In the genomic region with DNA sequence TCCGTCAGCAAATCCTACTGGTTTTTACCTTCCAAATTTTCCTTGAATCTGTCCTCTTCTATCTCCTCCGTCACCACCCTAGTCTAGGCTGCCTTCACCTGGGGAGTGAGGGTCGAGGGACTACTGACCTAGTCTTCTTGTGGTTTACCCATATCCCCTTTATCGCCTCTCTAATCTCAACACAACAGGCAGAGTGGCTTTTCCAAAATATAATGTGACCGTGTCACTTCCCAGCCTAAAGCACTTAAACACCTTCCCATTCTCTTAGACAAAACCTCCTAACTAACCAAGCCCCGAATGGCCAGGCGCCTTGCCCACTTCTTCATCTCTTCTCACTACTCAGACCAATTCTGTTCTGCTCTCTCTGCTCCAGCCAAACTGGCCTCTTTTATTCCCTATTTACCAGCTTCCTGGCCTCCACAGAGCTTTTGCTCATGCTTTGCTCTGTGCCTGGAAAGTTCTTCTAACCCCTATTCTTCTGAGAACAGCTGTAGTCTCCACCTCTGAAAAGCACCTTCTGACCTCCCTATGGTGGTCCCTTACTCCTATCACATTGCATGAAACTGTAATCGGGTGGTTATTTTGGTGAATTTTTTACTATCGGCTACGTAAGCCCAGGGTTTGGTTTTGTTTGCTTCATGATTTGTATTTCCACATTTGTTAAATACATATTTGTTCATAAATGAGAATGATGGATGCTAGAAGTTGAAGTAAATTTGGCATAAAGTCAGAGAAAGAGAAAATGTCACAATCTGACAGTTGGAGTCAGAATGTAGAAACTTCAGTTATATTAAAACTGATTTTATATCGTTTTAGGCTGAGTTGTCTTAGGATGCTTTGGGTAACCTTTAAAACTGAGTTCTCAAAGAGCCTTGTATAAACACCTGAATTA, we compare ENCODE assay signal across 10 cellular contexts. TPM values are rescaled to one million over a fixed set of nuclear protein-coding genes. Genes with fewer than 3 reads are reported as not detected.
DNase-seq lines count a peak whose midpoint lies in the region; FAIRE-seq and TF ChIP-seq lines count a peak whose summit lies in the region.
"Had no signal": no experiment of that assay in that cellular context is flagged by ENCODE, and none has a peak within 500 bp of the region (broad histone marks: within the 10 kb centered on the region; RNA-seq: fewer than 3 reads in every experiment).

No MANE protein-coding gene starts in this region.

- H3K4me1 ChIP-seq in HEK293 (ENCODE audit: control insufficient read depth, insufficient read depth, low read length) = peaks cover 13% of the 10 kb centered on the region
- H3K4me1 ChIP-seq in adrenal gland (replicated peaks in 1 of 2) = peaks cover 22% of the 10 kb centered on the region in 2 donors

- no peaks in the 10 kb centered on the region for H3K27me3 ChIP-seq in adrenal gland

- FAIRE-seq in RCC 7860 (lab: Jason Lieb, UNC) = no peak
- FAIRE-seq: HTR-8/SVneo, islet of Langerhans had no signal

- H3K36me3 ChIP-seq in HEK293 (ENCODE audit: control insufficient read depth in 2 of 2, insufficient read depth in 1 of 2, low read length in 2 of 2) = peaks cover 0 to 17% of the 10 kb centered on the region in 2 experiments; a peak in 2 of 3 replicates
- no peaks in the 10 kb centered on the region for H3K36me3 ChIP-seq in adrenal gland (replicated peaks in 1 of 2)

- DNase-seq in DMS79 (lab: John Stamatoyannopoulos, UW) (peak; percentile 30), adrenal gland (peak in 6 of 7 donors; percentile 4 to 68 (median 40)), mucosa of gallbladder (ENCODE audit: low spot score) (peak; percentile 16), NCI-H146 treated with DMSO at 0.1 percent for 48 hours (lab: John Stamatoyannopoulos, UW; ENCODE audit: unreplicated experiment) (no peak), RCC 7860 (ENCODE audit: low spot score) (no peak), cerebellar nuclear complex (lab: John Stamatoyannopoulos, UW) (no peak), GM19240 (ENCODE audit: insufficient read length, low spot score) (no peak)

- WGBS in adrenal gland, 4 donors = 75 to 84% (median 77%) methylated on average over 11 of the region's 11 CpGs

- intact Hi-C loops in adrenal gland (cut with DNase I) = no loop called here

- POLR2A ChIA-PET in HEK293 (lab: Yijun Ruan, JAX) = interaction anchor here (1.0 kb wide), 1 partner anchor 10 kb away, joined by 5 read pairs; no protein-coding TSS in a partner anchor

- H3K9me3 ChIP-seq in HEK293 (ENCODE audit: control insufficient read depth, insufficient read depth, low read depth, low read length) = no peaks in the 10 kb centered on the region
- no peaks in the 10 kb centered on the region for H3K9me3 ChIP-seq in adrenal gland (replicated peaks in 1 of 3)

- H3K27ac ChIP-seq in HEK293 (ENCODE audit: extremely low read depth, low read depth, low read length) = no peak overlapping the region
- no peak overlapping the region for H3K27ac ChIP-seq in adrenal gland

- no peak for TF ChIP-seq CTCF in HEK293 (tag by site-specific recombination; IDR thresholded peaks at IDR 0.05)
- TF ChIP-seq CTCF in adrenal gland (IDR thresholded peaks at IDR 0.05) = no peak

- CTCF ChIA-PET in HEK293 (lab: Yijun Ruan, JAX) = interaction anchor here (0.6 to 4.1 kb wide), 7 partner anchors 8 to 654 kb away, joined by 3 to 23 read pairs (median 3); no protein-coding TSS in a partner anchor

- TF ChIP-seq POLR2A in adrenal gland (IDR thresholded peaks at IDR 0.05) = no peak

- H3K4me3 ChIP-seq in HEK293 (ENCODE audit: low read depth, low read length) = no peak overlapping the region
- H3K4me3 ChIP-seq in adrenal gland = no peak overlapping the region

TF ChIP-seq in HEK293, 187 proteins besides CTCF, POLR2A, EP300 and RAD21:
- no peak for TF ChIP-seq ZNF701 (tag by site-specific recombination; IDR thresholded peaks at IDR 0.05)
- TF ChIP-seq ZNF600 (tag by site-specific recombination; IDR thresholded peaks at IDR 0.05) = peak; percentile 84
- TF ChIP-seq, protein P1, sequence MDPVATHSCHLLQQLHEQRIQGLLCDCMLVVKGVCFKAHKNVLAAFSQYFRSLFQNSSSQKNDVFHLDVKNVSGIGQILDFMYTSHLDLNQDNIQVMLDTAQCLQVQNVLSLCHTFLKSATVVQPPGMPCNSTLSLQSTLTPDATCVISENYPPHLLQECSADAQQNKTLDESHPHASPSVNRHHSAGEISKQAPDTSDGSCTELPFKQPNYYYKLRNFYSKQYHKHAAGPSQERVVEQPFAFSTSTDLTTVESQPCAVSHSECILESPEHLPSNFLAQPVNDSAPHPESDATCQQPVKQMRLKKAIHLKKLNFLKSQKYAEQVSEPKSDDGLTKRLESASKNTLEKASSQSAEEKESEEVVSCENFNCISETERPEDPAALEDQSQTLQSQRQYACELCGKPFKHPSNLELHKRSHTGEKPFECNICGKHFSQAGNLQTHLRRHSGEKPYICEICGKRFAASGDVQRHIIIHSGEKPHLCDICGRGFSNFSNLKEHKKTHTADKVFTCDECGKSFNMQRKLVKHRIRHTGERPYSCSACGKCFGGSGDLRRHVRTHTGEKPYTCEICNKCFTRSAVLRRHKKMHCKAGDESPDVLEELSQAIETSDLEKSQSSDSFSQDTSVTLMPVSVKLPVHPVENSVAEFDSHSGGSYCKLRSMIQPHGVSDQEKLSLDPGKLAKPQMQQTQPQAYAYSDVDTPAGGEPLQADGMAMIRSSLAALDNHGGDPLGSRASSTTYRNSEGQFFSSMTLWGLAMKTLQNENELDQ (tag by site-specific recombination; IDR thresholded peaks at IDR 0.05; ENCODE audit: low read depth) = no peak
- peak; percentile 55; the same call in 1 of the 2 replicates for TF ChIP-seq ZBTB48 (tag by site-specific recombination; IDR thresholded peaks at IDR 0.05)
- no peak for TF ChIP-seq ZSCAN30 (tag by site-specific recombination; IDR thresholded peaks at IDR 0.05)
- TF ChIP-seq ZNF366 (tag by site-specific recombination; conservative IDR thresholded peaks at IDR 0.05) = 0 out of 2 replicates have a peak, but pooled peaks have one; percentile 11
- TF ChIP-seq SP3 (tag by site-specific recombination; IDR thresholded peaks at IDR 0.05) = 0 out of 2 replicates have a peak, but pooled peaks have one; percentile 0
- TF ChIP-seq ZNF23 (tag by site-specific recombination; IDR thresholded peaks at IDR 0.05; ENCODE audit: borderline replicate concordance) = no peak
- no peak for TF ChIP-seq ZNF677 (tag by site-specific recombination; IDR thresholded peaks at IDR 0.05)

RNA-seq across cellular contexts. Expression of a gene that starts 1.2 kb away (rescaled TPM):
- total RNA-seq in adrenal gland = 100 to 1,000 TPM in 4 of 8 donors, 10 to 100 TPM in 4; 46.4 to 205 (median 111) TPM
- 100 to 1,000 TPM in 1 of 3 donors, 10 to 100 TPM in 1, 1 to 10 TPM in 1; 7.9 to 185 (median 25.8) TPM for polyA plus RNA-seq in adrenal gland
- total RNA-seq in mucosa of gallbladder = 64.2 TPM

RNA-seq across cellular contexts. Expression of a gene that starts 52.1 kb away (rescaled TPM):
- 1,000 to 10,000 TPM in 3 of 8 donors, 100 to 1,000 TPM in 1, under 1 TPM in 3, not detected in 1; under 0.01 to 2,119 (median 890) TPM for total RNA-seq in adrenal gland
- polyA plus RNA-seq in adrenal gland = not detected
- total RNA-seq in mucosa of gallbladder = 1,358 TPM

Comparison
In these comparisons a context has a peak if more than half of its experiments do, and no peak if none do; other contexts are left out.
1. DNase-seq: peak in DMS79 (single experiment), adrenal gland (6 of 7) and mucosa of gallbladder (single experiment); none in NCI-H146 treated with DMSO at 0.1 percent for 48 hours (single experiment), RCC 7860 (single experiment), cerebellar nuclear complex (0 of 2) and GM19240 (single experiment).